ENCODE assay signal across 8 cellular contexts in genomic region chr18:62522178-62522509, GRCh38.
DNase-seq lines count a peak whose midpoint lies in the region; ATAC-seq and TF ChIP-seq lines count a peak whose summit lies in the region.

No MANE protein-coding gene starts in this region.

- H3K36me3 ChIP-seq in OCI-LY1 (ENCODE audit: insufficient read depth, low read length): no peaks in the 10 kb centered on the region; the same call in 1 of the 2 replicates
- no peaks in the 10 kb centered on the region for H3K36me3 ChIP-seq in neutrophil

- peak overlapping the region; percentile 83 for H3K4me2 ChIP-seq in OCI-LY1 (ENCODE audit: low read length)

- DNase-seq in DMS 273 (lab: John Stamatoyannopoulos, UW; ENCODE audit: unreplicated experiment) (peak; percentile 75), DMS 273 treated with DMSO at 0.1 percent for 48 hours (lab: John Stamatoyannopoulos, UW) (no peak), epithelial cell of prostate (ENCODE audit: low read depth, low spot score) (no peak), NK-92 (lab: John Stamatoyannopoulos, UW; ENCODE audit: unreplicated experiment) (no peak), ecto neural progenitor cell (ENCODE audit: low spot score) (no peak)

- peak overlapping the region; percentile 72 for H3K9ac ChIP-seq in OCI-LY1 (ENCODE audit: low read length)

- peak; percentile 6 for ATAC-seq in HG02571 (IDR thresholded peaks at IDR 0.05; ENCODE audit: unreplicated experiment)

- H3K4me3 ChIP-seq in OCI-LY1 (ENCODE audit: low read depth, low read length, poor library complexity, severe bottlenecking) (peak overlapping the region; percentile 82), neutrophil (ENCODE audit: low read depth in 1 of 2, low read length in 1 of 2) (peak overlapping the region; percentile 90 to 95)

- H3K27ac ChIP-seq in OCI-LY1 (ENCODE audit: low read depth, low read length, poor library complexity, severe bottlenecking) (no peak overlapping the region), epithelial cell of prostate (peak overlapping the region; percentile 86), neutrophil (peak overlapping the region; percentile 99)

- TF ChIP-seq CTCF in OCI-LY1 (IDR thresholded peaks at IDR 0.05; ENCODE audit: low read length): no peak
- no peak for TF ChIP-seq CTCF in neutrophil (IDR thresholded peaks at IDR 0.05)

- H4K20me1 ChIP-seq in OCI-LY1 (ENCODE audit: insufficient read depth, low read length): no peaks in the 10 kb centered on the region

- H3K4me1 ChIP-seq in OCI-LY1 (ENCODE audit: insufficient read depth, low read length, severe bottlenecking): peaks cover 16% of the 10 kb centered on the region
- H3K4me1 ChIP-seq in neutrophil (ENCODE audit: control insufficient read depth in 1 of 2, insufficient read depth in 1 of 2, low read depth in 1 of 2, low read length in 1 of 2): peaks cover 31 to 32% of the 10 kb centered on the region in 2 experiments

- H3F3A ChIP-seq in OCI-LY1 (ENCODE audit: insufficient read depth, low read length): no peaks in the 10 kb centered on the region

- H3K9me3 ChIP-seq in OCI-LY1 (ENCODE audit: low read length): no peaks in the 10 kb centered on the region
- H3K9me3 ChIP-seq in neutrophil: no peaks in the 10 kb centered on the region

- H2AFZ ChIP-seq in OCI-LY1 (ENCODE audit: low read length): peak overlapping the region; percentile 42; the same call in 1 of the 2 replicates

- H3K9me2 ChIP-seq in OCI-LY1 (ENCODE audit: low read depth, low read length): no peaks in the 10 kb centered on the region

- H3K79me2 ChIP-seq in OCI-LY1 (ENCODE audit: insufficient read depth, low read length): peaks cover 12% of the 10 kb centered on the region

- no peaks in the 10 kb centered on the region; the same call in 1 of the 2 replicates for H3K27me3 ChIP-seq in OCI-LY1 (ENCODE audit: insufficient read depth, low read length)
- peaks cover 14% of the 10 kb centered on the region for H3K27me3 ChIP-seq in neutrophil
